31 cellular contexts compared by ENCODE assay signal in genomic region chrX:137236837-137237236, GRCh38.
"Had no signal": no experiment of that assay in that cellular context is flagged by ENCODE, and none has a peak within 500 bp of the region (broad histone marks: within the 10 kb centered on the region; RNA-seq: fewer than 3 reads in every experiment).

No MANE protein-coding gene starts in this region.

- H3K27me3 Mint-ChIP-seq: activated CD4-positive, alpha-beta memory T cell treated with anti-CD3 and anti-CD28 coated beads for 36 hours; activated CD4-positive, alpha-beta T cell treated with anti-CD3 and anti-CD28 coated beads, Interleukin-2, amount 10 ng/mL, durations not matched to agents 24 days and 14 days; activated naive CD4-positive, alpha-beta T cell treated with anti-CD3 and anti-CD28 coated beads, Interleukin-2, amount 50 U/mL, for 24 hours; activated naive CD8-positive, alpha-beta T cell treated with anti-CD3 and anti-CD28 coated beads, Interleukin-2, amount 50 U/mL, for 24 hours; stimulated activated memory B cell treated with anti-CD40 and anti-IgM and Interleukin-4, amounts not matched to agents 10 μg/mL and 1 μg/mL and 100 μg/mL, for 72 hours; stimulated activated naive CD8-positive, alpha-beta T cell treated with anti-CD3 and anti-CD28 coated beads, Interleukin-15, amount 100 ng/mL, for 72 hours had no signal

- H3K9me3 Mint-ChIP-seq: activated CD4-positive, alpha-beta memory T cell treated with anti-CD3 and anti-CD28 coated beads for 36 hours; activated CD4-positive, alpha-beta T cell treated with anti-CD3 and anti-CD28 coated beads, Interleukin-2, amount 10 ng/mL, durations not matched to agents 24 days and 14 days; activated naive CD4-positive, alpha-beta T cell treated with anti-CD3 and anti-CD28 coated beads, Interleukin-2, amount 50 U/mL, for 24 hours; activated naive CD8-positive, alpha-beta T cell treated with anti-CD3 and anti-CD28 coated beads, Interleukin-2, amount 50 U/mL, for 24 hours; activated T-cell treated with anti-CD3 and anti-CD28 coated beads, Interleukin-2, amount 50 U/mL, for 24 hours; effector memory CD8-positive, alpha-beta T cell; stimulated activated memory B cell treated with anti-CD40 and anti-IgM and Interleukin-4, amounts not matched to agents 10 μg/mL and 1 μg/mL and 100 μg/mL, for 72 hours; stimulated activated naive CD8-positive, alpha-beta T cell treated with anti-CD3 and anti-CD28 coated beads, Interleukin-15, amount 100 ng/mL, for 72 hours had no signal

- H3K27ac ChIP-seq: pancreas, prostate gland, sigmoid colon, thyroid gland, upper lobe of left lung, vagina, WERI-Rb-1 had no signal

- H3K4me1 ChIP-seq: pancreas, prostate gland, sigmoid colon, thyroid gland, upper lobe of left lung, vagina had no signal

- H3K4me1 Mint-ChIP-seq: mesothelial cell of epicardium; naive B cell; stimulated activated memory B cell treated with anti-CD40 and anti-IgM and Interleukin-4, amounts not matched to agents 10 μg/mL and 1 μg/mL and 100 μg/mL, for 72 hours had no signal

- H3K4me3 Mint-ChIP-seq: activated CD4-positive, alpha-beta memory T cell treated with anti-CD3 and anti-CD28 coated beads for 36 hours; activated CD4-positive, alpha-beta T cell treated with anti-CD3 and anti-CD28 coated beads, Interleukin-2, amount 10 ng/mL, durations not matched to agents 24 days and 14 days; activated naive CD4-positive, alpha-beta T cell treated with anti-CD3 and anti-CD28 coated beads, Interleukin-2, amount 50 U/mL, for 24 hours; activated naive CD8-positive, alpha-beta T cell treated with anti-CD3 and anti-CD28 coated beads, Interleukin-2, amount 50 U/mL, for 24 hours; activated T-cell treated with anti-CD3 and anti-CD28 coated beads, Interleukin-2, amount 50 U/mL, for 24 hours; effector memory CD8-positive, alpha-beta T cell; mesothelial cell of epicardium; stimulated activated memory B cell treated with anti-CD40 and anti-IgM and Interleukin-4, amounts not matched to agents 10 μg/mL and 1 μg/mL and 100 μg/mL, for 72 hours; stimulated activated naive CD8-positive, alpha-beta T cell treated with anti-CD3 and anti-CD28 coated beads, Interleukin-15, amount 100 ng/mL, for 72 hours had no signal

- H3K27me3 ChIP-seq: sigmoid colon, thyroid gland, upper lobe of left lung, vagina had no signal

- H3K36me3 Mint-ChIP-seq: activated CD4-positive, alpha-beta memory T cell treated with anti-CD3 and anti-CD28 coated beads for 36 hours; activated naive CD4-positive, alpha-beta T cell treated with anti-CD3 and anti-CD28 coated beads, Interleukin-2, amount 50 U/mL, for 24 hours; mesothelial cell of epicardium; naive B cell; stimulated activated memory B cell treated with anti-CD40 and anti-IgM and Interleukin-4, amounts not matched to agents 10 μg/mL and 1 μg/mL and 100 μg/mL, for 72 hours had no signal

- H3K9me3 ChIP-seq: pancreas, prostate gland, sigmoid colon, thyroid gland, upper lobe of left lung, vagina had no signal

- DNase-seq: activated CD4-positive, alpha-beta memory T cell treated with anti-CD3 and anti-CD28 coated beads for 36 hours; activated CD4-positive, alpha-beta T cell treated with anti-CD3 and anti-CD28 coated beads, Interleukin-2, amount 10 ng/mL, durations not matched to agents 24 days and 14 days; activated CD4-positive, CD25-positive, alpha-beta regulatory T cell treated with anti-CD3 and anti-CD28 coated beads, Interleukin-2, amount 50 U/mL, for 72 hours; activated CD8-positive, alpha-beta memory T cell treated with anti-CD3 and anti-CD28 coated beads, Interleukin-2, amount 50 U/mL, for 48 hours; activated gamma-delta T cell; activated naive CD8-positive, alpha-beta T cell treated with anti-CD3 and anti-CD28 coated beads, Interleukin-2, amount 50 U/mL, for 24 hours; activated T-cell treated with anti-CD3 and anti-CD28 coated beads, Interleukin-2, amount 50 U/mL, for 24 hours; amygdala; cortex of kidney; effector memory CD8-positive, alpha-beta T cell; foreskin fibroblast; head of caudate nucleus; hippocampal formation; left cardiac atrium; naive B cell; nucleus accumbens; pancreas; retina; sigmoid colon; small intestine; stimulated activated CD4-positive, alpha-beta T cell treated with anti-CD3 and anti-CD28 coated beads, Interleukin-4, amount 100 ng/mL, for 24 hours; stimulated activated naive CD8-positive, alpha-beta T cell treated with anti-CD3 and anti-CD28 coated beads, Interleukin-15, amount 100 ng/mL, for 72 hours; substantia nigra; thyroid gland; upper lobe of left lung; WERI-Rb-1 had no signal

- H3K27ac Mint-ChIP-seq: activated CD4-positive, alpha-beta memory T cell treated with anti-CD3 and anti-CD28 coated beads for 36 hours; activated CD4-positive, alpha-beta T cell treated with anti-CD3 and anti-CD28 coated beads, Interleukin-2, amount 10 ng/mL, durations not matched to agents 24 days and 14 days; activated naive CD8-positive, alpha-beta T cell treated with anti-CD3 and anti-CD28 coated beads, Interleukin-2, amount 50 U/mL, for 24 hours; activated T-cell treated with anti-CD3 and anti-CD28 coated beads, Interleukin-2, amount 50 U/mL, for 24 hours; effector memory CD8-positive, alpha-beta T cell; mesothelial cell of epicardium; naive B cell; stimulated activated memory B cell treated with anti-CD40 and anti-IgM and Interleukin-4, amounts not matched to agents 10 μg/mL and 1 μg/mL and 100 μg/mL, for 72 hours; stimulated activated naive CD8-positive, alpha-beta T cell treated with anti-CD3 and anti-CD28 coated beads, Interleukin-15, amount 100 ng/mL, for 72 hours had no signal
